Comparison of ENCODE assay signal across 8 cellular contexts in genomic region chr19:33481863-33482262, GRCh38.
"Had no signal": no experiment of that assay in that cellular context is flagged by ENCODE, and none has a peak within 500 bp of the region (broad histone marks: within the 10 kb centered on the region; RNA-seq: fewer than 3 reads in every experiment).

No MANE protein-coding gene starts in this region.

- DNase-seq: GM23248, GOT3, H7, H9, HCEC 1CT, HFFc6 had no signal

- H3K4me1 ChIP-seq: HAP-1 had no signal

- H3K4me2 ChIP-seq: GM23338 had no signal

- H3K4me1 Mint-ChIP-seq: GM23338, H9 had no signal

- H3K27ac Mint-ChIP-seq: GM23338, HFFc6 had no signal

- H3K27ac ChIP-seq: GM23248 had no signal

- H3K4me3 ChIP-seq: GM23248, GM23338, HAP-1 had no signal

- H3K9me3 ChIP-seq: HAP-1 had no signal

- H3K4me3 Mint-ChIP-seq: GM23338, H9, HFFc6 had no signal

- H3K9ac ChIP-seq: GM23248 had no signal

- H2AFZ ChIP-seq: GM23248, GM23338 had no signal
